20 cellular contexts compared by ENCODE assay signal in the genomic region with DNA sequence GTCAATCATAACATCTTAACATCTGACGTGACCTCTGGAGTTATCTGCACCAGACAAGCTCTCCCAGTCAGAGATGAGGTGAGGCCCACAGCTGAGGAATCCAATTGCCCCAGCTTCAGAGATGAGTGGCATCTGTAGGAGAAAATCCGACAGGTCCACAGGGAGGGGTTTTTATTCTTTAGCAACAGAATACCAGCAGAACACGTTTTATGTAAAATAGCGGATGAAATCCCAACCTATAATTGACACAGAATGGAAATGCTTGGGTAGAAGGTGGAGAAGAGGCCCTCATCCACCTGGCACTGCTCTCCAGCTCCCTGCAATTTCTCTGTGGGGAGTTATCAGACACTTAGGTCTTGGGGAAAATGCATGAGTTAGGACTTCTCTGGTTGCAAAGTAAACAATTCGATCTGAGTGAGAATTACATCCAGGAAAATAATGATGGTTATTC.
"Had no signal": no experiment of that assay in that cellular context is flagged by ENCODE, and none has a peak within 500 bp of the region (broad histone marks: within the 10 kb centered on the region; RNA-seq: fewer than 3 reads in every experiment).

No MANE protein-coding gene starts in this region.

- H3K4me1 Mint-ChIP-seq: memory B cell; stimulated activated memory B cell treated with anti-CD40 and anti-IgM and Interleukin-4, amounts not matched to agents 10 μg/mL and 1 μg/mL and 100 μg/mL, for 72 hours had no signal

- H3K4me1 ChIP-seq: body of pancreas, left lung, psoas muscle, right lobe of liver, spleen, tibial nerve had no signal

- H3K9me3 Mint-ChIP-seq: activated naive CD4-positive, alpha-beta T cell treated with anti-CD3 and anti-CD28 coated beads, Interleukin-2, amount 50 U/mL, for 72 hours had no signal

- H3K36me3 ChIP-seq: heart left ventricle, left lung, right lobe of liver, spleen, tibial nerve had no signal

- H3K27ac ChIP-seq: body of pancreas, coronary artery, heart left ventricle, left lung, psoas muscle, right lobe of liver, spleen, tibial nerve had no signal

- H3K36me3 Mint-ChIP-seq: activated naive CD4-positive, alpha-beta T cell treated with anti-CD3 and anti-CD28 coated beads, Interleukin-2, amount 50 U/mL, for 72 hours; memory B cell; stimulated activated memory B cell treated with anti-CD40 and anti-IgM and Interleukin-4, amounts not matched to agents 10 μg/mL and 1 μg/mL and 100 μg/mL, for 72 hours had no signal

- H3K27ac Mint-ChIP-seq: activated naive CD4-positive, alpha-beta T cell treated with anti-CD3 and anti-CD28 coated beads, Interleukin-2, amount 50 U/mL, for 72 hours; memory B cell; stimulated activated memory B cell treated with anti-CD40 and anti-IgM and Interleukin-4, amounts not matched to agents 10 μg/mL and 1 μg/mL and 100 μg/mL, for 72 hours had no signal

- H3K4me3 Mint-ChIP-seq: memory B cell; nephron; stimulated activated memory B cell treated with anti-CD40 and anti-IgM and Interleukin-4, amounts not matched to agents 10 μg/mL and 1 μg/mL and 100 μg/mL, for 72 hours had no signal

- H3K9me3 ChIP-seq: body of pancreas, left lung, psoas muscle, right lobe of liver, tibial nerve had no signal

- H3K27me3 Mint-ChIP-seq: memory B cell had no signal

- H3K27me3 ChIP-seq: body of pancreas, heart left ventricle, left lung, right lobe of liver, spleen, tibial nerve had no signal

- DNase-seq: activated effector memory CD4-positive, alpha-beta T cell treated with anti-CD3 and anti-CD28 coated beads, Interleukin-2, amount 50 U/mL, for 16 hours; activated T-cell treated with anti-CD3 and anti-CD28 coated beads, Interleukin-2, amount 50 U/mL, for 1 hour; amniotic stem cell; body of pancreas; central memory CD4-positive, alpha-beta T cell; effector CD4-positive, alpha-beta T cell; heart left ventricle; islet precursor cell; left lung; psoas muscle; right lobe of liver; spleen; stimulated activated CD4-positive, alpha-beta T cell treated with anti-CD3 and anti-CD28 coated beads, Interleukin-1b, Interleukin-23, amount 100 ng/mL, for 48 hours had no signal

- ATAC-seq: activated CD4-positive, CD25-positive, alpha-beta regulatory T cell treated with anti-CD3 and anti-CD28 coated beads, Interleukin-2, amount 50 U/mL, for 24 hours; activated naive CD4-positive, alpha-beta T cell treated with anti-CD3 and anti-CD28 coated beads, Interleukin-2, amount 50 U/mL, for 72 hours; body of pancreas; heart left ventricle; left lung; psoas muscle; right lobe of liver; stimulated activated memory B cell treated with anti-CD40 and anti-IgM and Interleukin-4, amounts not matched to agents 10 μg/mL and 1 μg/mL and 100 μg/mL, for 72 hours had no signal

- H3K4me3 ChIP-seq: body of pancreas, coronary artery, heart left ventricle, left lung, psoas muscle, right lobe of liver, spleen, tibial nerve had no signal
